8 cellular contexts compared by ENCODE assay signal in the genomic region with DNA sequence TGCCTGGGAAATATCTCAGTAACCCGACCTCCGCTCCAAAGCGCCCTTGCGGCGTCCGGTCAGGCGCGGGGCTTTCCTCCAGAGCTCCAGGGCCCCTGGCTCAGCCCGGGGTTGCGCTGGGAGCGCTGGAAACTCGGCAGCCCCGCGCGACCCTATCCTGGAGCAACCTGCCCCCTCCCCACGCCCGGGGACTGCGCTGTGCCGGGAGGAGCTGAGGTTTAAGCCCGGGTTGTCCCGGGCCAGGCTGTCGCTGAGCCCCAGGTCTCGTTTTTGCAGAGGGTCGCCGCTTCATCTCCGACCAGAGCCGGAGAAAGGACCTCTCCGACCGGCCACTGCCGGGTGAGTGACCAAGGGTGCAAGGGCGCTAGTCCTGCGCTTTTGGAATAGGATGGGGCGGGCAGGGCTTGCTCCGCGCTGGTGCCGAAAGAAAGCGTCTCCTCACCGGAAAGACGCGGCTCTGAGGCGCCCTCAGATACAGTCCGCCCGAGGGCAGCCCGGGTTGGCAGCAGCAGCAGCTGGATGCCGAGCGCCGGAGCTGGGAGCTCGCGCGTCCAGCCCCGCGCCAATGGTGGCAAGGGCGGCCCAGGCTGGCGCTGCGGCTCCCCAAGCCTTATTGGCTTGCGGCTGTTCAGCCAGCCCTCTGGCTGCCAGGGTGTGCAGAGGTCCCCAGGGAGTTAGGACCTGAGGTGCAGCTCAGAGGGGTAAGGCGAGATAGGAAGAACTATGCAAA. TPM values are rescaled to one million over a fixed set of nuclear protein-coding genes. Genes with fewer than 3 reads are reported as not detected.
DNase-seq lines count a peak whose midpoint lies in the region; ATAC-seq and TF ChIP-seq lines count a peak whose summit lies in the region.

No MANE protein-coding gene starts in this region.

- peaks cover 4% of the 10 kb centered on the region for H3K4me1 Mint-ChIP-seq in activated naive CD8-positive, alpha-beta T cell treated with anti-CD3 and anti-CD28 coated beads for 36 hours

- H3K9me3 Mint-ChIP-seq in activated naive CD8-positive, alpha-beta T cell treated with anti-CD3 and anti-CD28 coated beads for 36 hours = peaks cover 5% of the 10 kb centered on the region

- intact Hi-C loops in cardiac septum (cut with DNase I) = no loop called here
- intact Hi-C loops in upper lobe of right lung (cut with DNase I) = no loop called here

- H2AFZ ChIP-seq in parathyroid adenoma = peak overlapping the region; percentile 90

- H3K4me2 ChIP-seq in parathyroid adenoma (ENCODE audit: low read length) = peak overlapping the region; percentile 97

- H3K79me2 ChIP-seq in parathyroid adenoma = no peaks in the 10 kb centered on the region

- H3K4me1 ChIP-seq in HUES6 (ENCODE audit: control insufficient read depth, insufficient read depth, low read length) (peaks cover 3% of the 10 kb centered on the region; the same call in 1 of the 2 replicates), parathyroid adenoma (no peaks in the 10 kb centered on the region), upper lobe of right lung (no peaks in the 10 kb centered on the region)

- H3K27ac ChIP-seq in HUES6 (ENCODE audit: low read depth, low read length) (no peak overlapping the region), parathyroid adenoma (no peak overlapping the region), upper lobe of right lung (no peak overlapping the region)

- in situ Hi-C loops in SK-MEL-5 (cut with HindIII; ENCODE audit: low pct_unique_long_range_greater_than_20kb, low sequenced_read_pairs) = no loop called here

- TF ChIP-seq CTCF in parathyroid adenoma (IDR thresholded peaks at IDR 0.05) (no peak), upper lobe of right lung (IDR thresholded peaks at IDR 0.05) (no peak)

- H3K27me3 ChIP-seq in HUES6 (ENCODE audit: control insufficient read depth, insufficient read depth, low read length) (peaks cover 62% of the 10 kb centered on the region), parathyroid adenoma (ENCODE audit: control insufficient read depth, insufficient read depth, low read length) (no peaks in the 10 kb centered on the region), upper lobe of right lung (no peaks in the 10 kb centered on the region)

- peaks cover 34% of the 10 kb centered on the region for H3K27me3 Mint-ChIP-seq in activated naive CD8-positive, alpha-beta T cell treated with anti-CD3 and anti-CD28 coated beads for 36 hours

- H3K4me3 ChIP-seq in HUES6 (ENCODE audit: low read depth, low read length) (peak overlapping the region; percentile 74), parathyroid adenoma (ENCODE audit: low read depth, low read length) (peak overlapping the region; percentile 63), upper lobe of right lung (peak overlapping the region; percentile 58)

- no peaks in the 10 kb centered on the region for H3K36me3 ChIP-seq in HUES6 (ENCODE audit: control insufficient read depth, insufficient read depth, low read length)
- H3K36me3 ChIP-seq in parathyroid adenoma (ENCODE audit: control insufficient read depth, insufficient read depth, low read length) = no peaks in the 10 kb centered on the region
- H3K36me3 ChIP-seq in upper lobe of right lung = no peaks in the 10 kb centered on the region

- DNase-seq in DMS153 (lab: John Stamatoyannopoulos, UW) (peak; percentile 87), SK-MEL-5 (ENCODE audit: low read depth, low spot score) (peak; percentile 64), cardiac septum (ENCODE audit: low spot score) (peak; percentile 75), upper lobe of right lung (peak; percentile 77)
- peak; percentile 76 for DNase-seq in activated naive CD8-positive, alpha-beta T cell treated with anti-CD3 and anti-CD28 coated beads for 36 hours

- H3K27ac Mint-ChIP-seq in activated naive CD8-positive, alpha-beta T cell treated with anti-CD3 and anti-CD28 coated beads for 36 hours = no peak overlapping the region

- no peaks in the 10 kb centered on the region for H3K36me3 Mint-ChIP-seq in activated naive CD8-positive, alpha-beta T cell treated with anti-CD3 and anti-CD28 coated beads for 36 hours

- ATAC-seq in GM21526 (IDR thresholded peaks at IDR 0.05; ENCODE audit: low FRiP score, unreplicated experiment) (peak; percentile 90), upper lobe of right lung (peak; percentile 91)

- H3K9ac ChIP-seq in HUES6 (ENCODE audit: low read length) = peak overlapping the region; percentile 44
- H3K9ac ChIP-seq in parathyroid adenoma = no peak overlapping the region

- H3K4me3 Mint-ChIP-seq in activated naive CD8-positive, alpha-beta T cell treated with anti-CD3 and anti-CD28 coated beads for 36 hours = peak overlapping the region; percentile 71

- H3K9me3 ChIP-seq in HUES6 (ENCODE audit: control insufficient read depth, insufficient read depth, low read depth, low read length) (no peaks in the 10 kb centered on the region), parathyroid adenoma (ENCODE audit: control insufficient read depth, low read length) (no peaks in the 10 kb centered on the region), upper lobe of right lung (no peaks in the 10 kb centered on the region)

RNA-seq across cellular contexts. Expression of a gene that starts 1.5 kb away (rescaled TPM):
- 2.6 and 4.0 TPM in 2 replicates for total RNA-seq in SK-MEL-5 (2014; rRNA removed; shearing (Covaris generic))
- 2.8 and 6.2 TPM in 2 replicates for polyA plus RNA-seq in SK-MEL-5 (2015; cell fraction: cytosol; rRNA removed)
- 1.6 and 3.4 TPM in 2 replicates for polyA plus RNA-seq in SK-MEL-5 (2015; cell fraction: nucleus; rRNA removed)
- under 1 TPM; 0.31 to 0.42 TPM for total RNA-seq in activated naive CD8-positive, alpha-beta T cell treated with anti-CD3 and anti-CD28 coated beads for 36 hours
- total RNA-seq in cardiac septum = 10.0 TPM
- total RNA-seq in upper lobe of right lung = 1.7 TPM

RNA-seq across cellular contexts. Expression of a gene that starts 26.0 kb away (rescaled TPM):
- total RNA-seq in SK-MEL-5 (2014; rRNA removed; shearing (Covaris generic)) = 60.4 and 66.6 TPM in 2 replicates
- polyA plus RNA-seq in SK-MEL-5 (2015; cell fraction: cytosol; rRNA removed) = 38.9 and 52.4 TPM in 2 replicates
- polyA plus RNA-seq in SK-MEL-5 (2015; cell fraction: nucleus; rRNA removed) = 83.2 and 86.6 TPM in 2 replicates
- total RNA-seq in activated naive CD8-positive, alpha-beta T cell treated with anti-CD3 and anti-CD28 coated beads for 36 hours = 10 to 100 TPM; 34.1 to 35.4 TPM
- 26.6 TPM for total RNA-seq in cardiac septum
- total RNA-seq in upper lobe of right lung = 25.0 TPM

RNA-seq across cellular contexts. Expression of a gene that starts 26.2 kb away (rescaled TPM):
- total RNA-seq in SK-MEL-5 (2014; rRNA removed; shearing (Covaris generic)) = 72.1 and 73.2 TPM in 2 replicates
- 53.3 and 57.2 TPM in 2 replicates for polyA plus RNA-seq in SK-MEL-5 (2015; cell fraction: cytosol; rRNA removed)
- 95.7 and 100 TPM in 2 replicates for polyA plus RNA-seq in SK-MEL-5 (2015; cell fraction: nucleus; rRNA removed)
- 10 to 100 TPM; 83.4 to 90.7 TPM for total RNA-seq in activated naive CD8-positive, alpha-beta T cell treated with anti-CD3 and anti-CD28 coated beads for 36 hours
- total RNA-seq in cardiac septum (22.3 TPM), upper lobe of right lung (29.6 TPM)
